In genomic region chr6:90390379-90390778, GRCh38 we compare ENCODE assay signal across 17 cellular contexts.
A peak's percentile ranks its signal among the peaks of the same experiment; 100 is the strongest.
DNase-seq lines count a peak whose midpoint lies in the region; ATAC-seq, FAIRE-seq and TF ChIP-seq lines count a peak whose summit lies in the region.
"Had no signal": no experiment of that assay in that cellular context is flagged by ENCODE, and none has a peak within 500 bp of the region (broad histone marks: within the 10 kb centered on the region; RNA-seq: fewer than 3 reads in every experiment).

No MANE protein-coding gene starts in this region.

- FAIRE-seq in endometrium (lab: Jason Lieb, UNC): peak; percentile 57
- FAIRE-seq: H1 had no signal

- H3K36me3 ChIP-seq in DOHH2 (ENCODE audit: control insufficient read depth, low read length) (no peaks in the 10 kb centered on the region), OCI-LY7 (ENCODE audit: insufficient read depth, low read length) (no peaks in the 10 kb centered on the region; the same call in 1 of the 2 replicates)
- H3K36me3 ChIP-seq: BLaER1 treated with 17β-estradiol and CSF1 and Interleukin-3, amounts not matched to agents 10 nM and 100 nM had no signal

- H4K20me1 ChIP-seq in DOHH2 (ENCODE audit: control insufficient read depth, insufficient read depth, low read depth, low read length) (no peaks in the 10 kb centered on the region), OCI-LY7 (ENCODE audit: insufficient read depth, low read length) (no peaks in the 10 kb centered on the region)
- H4K20me1 ChIP-seq: BLaER1 treated with 17β-estradiol and CSF1 and Interleukin-3, amounts not matched to agents 10 nM and 100 nM had no signal

- peak overlapping the region; percentile 56; the same call in 1 of the 2 replicates for H2AFZ ChIP-seq in OCI-LY7 (ENCODE audit: low read length)

- H3K79me2 ChIP-seq in DOHH2 (ENCODE audit: control insufficient read depth, low read length): peaks cover 75% of the 10 kb centered on the region
- H3K79me2 ChIP-seq in OCI-LY7 (ENCODE audit: insufficient read depth, low read depth, low read length): peaks cover 10% of the 10 kb centered on the region; the same call in 1 of the 2 replicates

- ATAC-seq in GM18520 (IDR thresholded peaks at IDR 0.05; ENCODE audit: unreplicated experiment): no peak
- no peak for ATAC-seq in HG03565 (IDR thresholded peaks at IDR 0.05; ENCODE audit: unreplicated experiment)

- peaks cover 25% of the 10 kb centered on the region for H3F3A ChIP-seq in DOHH2 (ENCODE audit: control insufficient read depth, insufficient read depth)

- intact Hi-C loops in OCI-LY7 (cut with micrococcal nuclease; ENCODE audit: unreplicated experiment): loop anchor here (5.0 to 10.0 kb wide), 2 partner anchors 176 to 448 kb away; no protein-coding TSS in a partner anchor

- H3K9me2 ChIP-seq in DOHH2 (replicated peaks; ENCODE audit: control insufficient read depth, low read length) (no peaks in the 10 kb centered on the region), OCI-LY7 (ENCODE audit: insufficient read depth, low read length) (no peaks in the 10 kb centered on the region)

- CTCF ChIA-PET in OCI-LY7 (lab: Charles Lee; ENCODE audit: unreplicated experiment): interaction anchor here (0.6 kb wide), 1 partner anchor 107 kb away, joined by 3 read pairs; no protein-coding TSS in a partner anchor

- H3K4me2 ChIP-seq in DOHH2 (ENCODE audit: low read length): peak overlapping the region; percentile 90
- no peak overlapping the region for H3K4me2 ChIP-seq in OCI-LY7 (ENCODE audit: low read length)

- TF ChIP-seq CTCF in DOHH2 (IDR thresholded peaks at IDR 0.05; ENCODE audit: low read depth, low read length, poor library complexity, severe bottlenecking): no peak
- TF ChIP-seq CTCF in OCI-LY7 (conservative IDR thresholded peaks at IDR 0.05; ENCODE audit: low read length): no peak

- DNase-seq in OCI-LY7 (ENCODE audit: low spot score) (no peak), Kasumi-1 (lab: John Stamatoyannopoulos, UW) (no peak), NAMALWA (ENCODE audit: low spot score) (no peak)
- DNase-seq: 8988T; CD4-positive, CD25-positive, alpha-beta regulatory T cell; CD8-positive, alpha-beta memory T cell; COR-L47; DMS 273 treated with DMSO at 0.1 percent for 48 hours; DMS53; GF-D8; H9 had no signal

- H3K27me3 ChIP-seq in DOHH2 (ENCODE audit: control insufficient read depth, low read length): no peaks in the 10 kb centered on the region
- H3K27me3 ChIP-seq: BLaER1 treated with 17β-estradiol and CSF1 and Interleukin-3, amounts not matched to agents 10 nM and 100 nM had no signal

- no TSS peak for BruUV-seq in OCI-LY7 (replicated peaks; lab: Mats Ljungman, UMichigan)

- H3K27ac ChIP-seq in DOHH2 (ENCODE audit: low read depth, low read length) (peak overlapping the region; percentile 99), OCI-LY7 (ENCODE audit: low read depth, low read length, poor library complexity, severe bottlenecking) (peak overlapping the region; percentile 97)
- H3K27ac ChIP-seq: BLaER1 treated with 17β-estradiol and CSF1 and Interleukin-3, amounts not matched to agents 10 nM and 100 nM had no signal

- H3K9me3 ChIP-seq in DOHH2 (ENCODE audit: control insufficient read depth, insufficient read depth, low read length) (no peaks in the 10 kb centered on the region), OCI-LY7 (ENCODE audit: low read length) (peaks cover 7% of the 10 kb centered on the region; the same call in 1 of the 2 replicates)
- H3K9me3 ChIP-seq: BLaER1 treated with 17β-estradiol and CSF1 and Interleukin-3, amounts not matched to agents 10 nM and 100 nM had no signal

- H3K4me1 ChIP-seq in DOHH2 (ENCODE audit: control insufficient read depth, low read length) (peaks cover 90% of the 10 kb centered on the region), OCI-LY7 (ENCODE audit: insufficient read depth, low read length, poor library complexity, severe bottlenecking) (peaks cover 84% of the 10 kb centered on the region)

- POLR2A ChIA-PET in OCI-LY7 (lab: Charles Lee): interaction anchor here (0.7 to 5.4 kb wide), 11 partner anchors 9 to 104 kb away, joined by 3 to 31 read pairs (median 5); no protein-coding TSS in a partner anchor

- H3K4me3 ChIP-seq in DOHH2 (ENCODE audit: low read length) (peak overlapping the region; percentile 67; the same call in 1 of the 2 replicates), OCI-LY7 (ENCODE audit: low read depth, low read length, poor library complexity, severe bottlenecking) (no peak overlapping the region)
- H3K4me3 ChIP-seq: BLaER1 treated with 17β-estradiol and CSF1 and Interleukin-3, amounts not matched to agents 10 nM and 100 nM had no signal
